ENCODE assay signal across 23 cellular contexts in the genomic region with DNA sequence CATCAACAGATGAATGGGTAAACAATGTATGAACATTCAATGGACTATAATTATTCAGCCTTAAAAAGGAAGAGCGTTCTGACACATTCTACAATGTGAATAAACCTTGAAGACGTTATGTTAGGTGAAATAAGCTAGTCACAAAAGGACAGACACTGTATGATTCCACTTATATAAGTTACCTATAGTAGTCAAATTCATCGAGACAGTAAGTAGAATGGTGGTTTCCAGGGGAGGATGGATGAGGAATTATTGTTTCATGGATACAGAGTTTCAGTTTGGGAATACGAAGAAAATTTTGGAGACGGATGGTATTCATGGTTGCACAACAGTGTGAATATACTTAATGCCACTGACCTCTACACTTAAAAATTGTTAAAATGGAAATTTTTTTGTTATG.
"Had no signal": no experiment of that assay in that cellular context is flagged by ENCODE, and none has a peak within 500 bp of the region (broad histone marks: within the 10 kb centered on the region; RNA-seq: fewer than 3 reads in every experiment).

No MANE protein-coding gene starts in this region.

- H3K4me1 ChIP-seq: colonic mucosa, esophagus muscularis mucosa, esophagus squamous epithelium, foreskin keratinocyte, gastrocnemius medialis, gastroesophageal sphincter, heart left ventricle, heart right ventricle had no signal

- H3K27ac ChIP-seq: colonic mucosa, coronary artery, epithelial cell of prostate, esophagus muscularis mucosa, esophagus squamous epithelium, foreskin keratinocyte, gastrocnemius medialis, gastroesophageal sphincter, heart left ventricle, heart right ventricle, hepatocyte had no signal

- H3K9me3 ChIP-seq: colonic mucosa, esophagus squamous epithelium, gastrocnemius medialis, gastroesophageal sphincter had no signal

- DNase-seq: colonic mucosa; cortex of kidney; dermis blood vessel endothelial cell; dorsolateral prefrontal cortex; effector CD4-positive, alpha-beta T cell; effector CD8-positive, alpha-beta T cell; effector memory CD4-positive, alpha-beta T cell; effector memory CD8-positive, alpha-beta T cell; endodermal cell; erythroblast; esophagus squamous epithelium; foreskin fibroblast; foreskin keratinocyte; foreskin melanocyte; gastrocnemius medialis; glutamatergic neuron; heart left ventricle; heart right ventricle had no signal

- H3K36me3 ChIP-seq: colonic mucosa, esophagus muscularis mucosa, esophagus squamous epithelium, gastrocnemius medialis, gastroesophageal sphincter, heart left ventricle, heart right ventricle had no signal

- H3K4me3 ChIP-seq: colonic mucosa, coronary artery, dorsolateral prefrontal cortex, esophagus muscularis mucosa, esophagus squamous epithelium, gastrocnemius medialis, gastroesophageal sphincter, heart left ventricle, heart right ventricle, hepatocyte had no signal

- H3K27me3 ChIP-seq: colonic mucosa, dorsolateral prefrontal cortex, esophagus muscularis mucosa, esophagus squamous epithelium, foreskin keratinocyte, gastroesophageal sphincter, heart left ventricle, heart right ventricle, hepatocyte had no signal
